14 cellular contexts compared by ENCODE assay signal in genomic region chr12:69555461-69555860, GRCh38. TPM values are rescaled to one million over a fixed set of nuclear protein-coding genes. Genes with fewer than 3 reads are reported as not detected.
A peak's percentile ranks its signal among the peaks of the same experiment; 100 is the strongest.
DNase-seq lines count a peak whose midpoint lies in the region; ATAC-seq and TF ChIP-seq lines count a peak whose summit lies in the region.
"Had no signal": no experiment of that assay in that cellular context is flagged by ENCODE, and none has a peak within 500 bp of the region (broad histone marks: within the 10 kb centered on the region; RNA-seq: fewer than 3 reads in every experiment).

No MANE protein-coding gene starts in this region.

- WGBS in aorta, 2 donors: 73 to 77% methylated on average over 6 of the region's 6 CpGs

- H3K36me3 ChIP-seq in aorta (ENCODE audit: control insufficient read depth in 1 of 2, insufficient read depth in 2 of 2, low read length in 1 of 2): no peaks in the 10 kb centered on the region
- H3K36me3 ChIP-seq: adrenal gland, Peyer's patch had no signal

- no peaks in the 10 kb centered on the region for H3K27me3 ChIP-seq in aorta (ENCODE audit: control insufficient read depth in 1 of 2, insufficient read depth in 2 of 2, low read length in 1 of 2)
- H3K27me3 ChIP-seq: adrenal gland, Peyer's patch, testis had no signal

- intact Hi-C loops in aorta (cut with DNase I): no loop called here

- ATAC-seq in aorta (ENCODE audit: low FRiP score) (no peak), GM18858 (IDR thresholded peaks at IDR 0.05; ENCODE audit: unreplicated experiment) (no peak)

- DNase-seq in H4 (ENCODE audit: low spot score): peak; percentile 49
- DNase-seq in SK-MEL-5 (ENCODE audit: low read depth, low spot score): peak; percentile 13
- DNase-seq in fibroblast of mammary gland (ENCODE audit: low read depth): peak; percentile 92
- peak; percentile 34 for DNase-seq in stromal cell of bone marrow (ENCODE audit: low read depth)
- no peak for DNase-seq in DMS79 (lab: John Stamatoyannopoulos, UW)
- no peak for DNase-seq in aorta
- no peak for DNase-seq in stimulated activated CD4-positive, alpha-beta T cell treated with anti-CD3 and anti-CD28 coated beads, Interleukin-15, amount 100 ng/mL, for 24 hours
- DNase-seq: activated CD8-positive, alpha-beta memory T cell treated with anti-CD3 and anti-CD28 coated beads, Interleukin-2, amount 50 U/mL, for 4 hours; adrenal gland; DMS 273 treated with DMSO at 0.1 percent for 48 hours; KBM-7; Peyer's patch; testis had no signal

- in situ Hi-C loops in SK-MEL-5 (cut with HindIII; ENCODE audit: low pct_unique_long_range_greater_than_20kb, low sequenced_read_pairs): no loop called here

- H3K27ac ChIP-seq in aorta (ENCODE audit: low read depth in 1 of 2, low read length in 2 of 2): no peak overlapping the region
- H3K27ac ChIP-seq: adrenal gland, Peyer's patch, testis had no signal

- H3K9me3 ChIP-seq in aorta (ENCODE audit: control insufficient read depth, low read length): no peaks in the 10 kb centered on the region
- H3K9me3 ChIP-seq: adrenal gland, Peyer's patch, testis had no signal

- peaks cover 0 to 3% of the 10 kb centered on the region in 2 donors for H3K4me1 ChIP-seq in aorta (ENCODE audit: control insufficient read depth in 1 of 2, insufficient read depth in 2 of 2, low read length in 2 of 2)
- H3K4me1 ChIP-seq: Peyer's patch, testis had no signal

- TF ChIP-seq CTCF in fibroblast of mammary gland (conservative IDR thresholded peaks at IDR 0.05; ENCODE audit: control insufficient read depth, insufficient read depth, low read depth, low read length): no peak

- H3K4me3 ChIP-seq in fibroblast of mammary gland (ENCODE audit: control insufficient read depth, low read depth, low read length): no peak overlapping the region
- no peak overlapping the region for H3K4me3 ChIP-seq in aorta (ENCODE audit: low read length in 2 of 2)
- H3K4me3 ChIP-seq: adrenal gland, Peyer's patch, testis had no signal

RNA-seq across cellular contexts. Expression of gene CCT2, which starts 29.8 kb away (rescaled TPM):
- 440 and 479 TPM in 2 replicates for total RNA-seq in H4 (2014; rRNA removed; shearing (Covaris generic))
- 474 and 489 TPM in 2 replicates for total RNA-seq in SK-MEL-5 (2014; rRNA removed; shearing (Covaris generic))
- 222 and 289 TPM in 2 replicates for polyA plus RNA-seq in SK-MEL-5 (2015; cell fraction: cytosol; rRNA removed)
- polyA plus RNA-seq in SK-MEL-5 (2015; cell fraction: nucleus; rRNA removed): 275 and 406 TPM in 2 replicates
- 100 to 1,000 TPM in 1 of 2 donors, 10 to 100 TPM in 1; 84.3 to 130 TPM for total RNA-seq in aorta
- 10 to 100 TPM; 59.0 to 80.8 TPM for polyA plus RNA-seq in aorta

RNA-seq across cellular contexts. Expression of gene LRRC10, which starts 55.2 kb away (rescaled TPM):
- total RNA-seq in H4 (2014; rRNA removed; shearing (Covaris generic)): not detected in 2 replicates
- not detected in 2 replicates for total RNA-seq in SK-MEL-5 (2014; rRNA removed; shearing (Covaris generic))
- polyA plus RNA-seq in SK-MEL-5 (2015; cell fraction: cytosol; rRNA removed): not detected in 2 replicates
- not detected in 2 replicates for polyA plus RNA-seq in SK-MEL-5 (2015; cell fraction: nucleus; rRNA removed)
- not detected for total RNA-seq in aorta
- under 1 TPM in 1 of 2 donors, not detected in 1; 0.25 TPM for polyA plus RNA-seq in aorta
- total RNA-seq: adrenal gland, Peyer's patch had no signal
- polyA plus RNA-seq: adrenal gland had no signal

Comparison
In these comparisons a context has a peak if more than half of its experiments do, and no peak if none do; other contexts are left out.
1. DNase-seq: peak in H4 (single experiment), SK-MEL-5 (single experiment), fibroblast of mammary gland (single experiment) and stromal cell of bone marrow (single experiment); none in DMS79 (single experiment), aorta (0 of 2) and stimulated activated CD4-positive, alpha-beta T cell treated with anti-CD3 and anti-CD28 coated beads, Interleukin-15, amount 100 ng/mL, for 24 hours (single experiment).